ENCODE assay signal across 8 cellular contexts in genomic region chr3:170907519-170908234, GRCh38. TPM values are rescaled to one million over a fixed set of nuclear protein-coding genes. Genes with fewer than 3 reads are reported as not detected.
DNase-seq lines count a peak whose midpoint lies in the region; ATAC-seq and TF ChIP-seq lines count a peak whose summit lies in the region.

No MANE protein-coding gene starts in this region.

- peaks cover 6 to 17% (median 10%) of the 10 kb centered on the region in 5 donors for H3K36me3 Mint-ChIP-seq in naive thymus-derived CD4-positive, alpha-beta T cell

- peak overlapping the region; percentile 89 for H3K9ac ChIP-seq in GM23248
- peak overlapping the region; percentile 78 for H3K9ac ChIP-seq in SK-N-MC (ENCODE audit: insufficient read length)

- ATAC-seq in naive thymus-derived CD4-positive, alpha-beta T cell = no peak

- peaks cover 21% of the 10 kb centered on the region for H3F3A ChIP-seq in GM23248 (ENCODE audit: insufficient read depth)

- H3K36me3 ChIP-seq in BE2C (no peaks in the 10 kb centered on the region), GM23248 (ENCODE audit: low read depth) (no peaks in the 10 kb centered on the region), SK-N-MC (ENCODE audit: insufficient read depth, low read length) (peaks cover 6% of the 10 kb centered on the region; the same call in 1 of the 2 replicates)
- H3K36me3 ChIP-seq in naive thymus-derived CD4-positive, alpha-beta T cell (ENCODE audit: control insufficient read depth in 2 of 3, insufficient read depth in 3 of 3, low read length in 3 of 3) = no peaks in the 10 kb centered on the region

- CTCF ChIA-PET in naive thymus-derived CD4-positive, alpha-beta T cell (lab: Charles Lee) = no interaction called here

- H3K4me3 Mint-ChIP-seq in naive thymus-derived CD4-positive, alpha-beta T cell = peak overlapping the region; percentile 90 to 98 (median 96)

- TF ChIP-seq CTCF in BE2C (IDR thresholded peaks at IDR 0.05; ENCODE audit: low read depth, low read length) (no peak), epithelial cell of proximal tubule (conservative IDR thresholded peaks at IDR 0.05; ENCODE audit: low read depth, low read length) (no peak)

- no peaks in the 10 kb centered on the region for H3K9me2 ChIP-seq in GM23248 (ENCODE audit: insufficient read depth)

- peak overlapping the region; percentile 92 for H2AFZ ChIP-seq in GM23248

- POLR2A ChIA-PET in naive thymus-derived CD4-positive, alpha-beta T cell (lab: Charles Lee) = interaction anchor here (1.2 to 4.1 kb wide), 2 partner anchors 38 to 46 kb away, joined by 3 to 35 read pairs; partner anchors contain the start of gene RPL22L1

- peaks cover 0 to 31% (median 22%) of the 10 kb centered on the region in 7 donors for H3K4me1 Mint-ChIP-seq in naive thymus-derived CD4-positive, alpha-beta T cell

- peaks cover 35% of the 10 kb centered on the region for H3K79me2 ChIP-seq in GM23248 (ENCODE audit: insufficient read depth)

- H3K4me2 ChIP-seq in GM23248 (ENCODE audit: unreplicated experiment) = peak overlapping the region; percentile 79

- in situ Hi-C loops in GM23248 (cut with MboI) = no loop called here

- 12 to 14% methylated on average over 28 to 34 of the region's 36 CpGs for WGBS in GM23248 (ENCODE audit: low coverage in 1 of 2, low lambda C conversion rate in 2 of 2, missing lambda C conversion rate in 2 of 2), 2 experiments

- intact Hi-C loops in naive thymus-derived CD4-positive, alpha-beta T cell (cut with micrococcal nuclease) = loop anchor here (1.0 to 10.0 kb wide), 14 partner anchors 37 to 1843 kb away; partner anchors contain the start of genes ECT2 (in 2 of the 2), RPL22L1 (in 2 of the 2), SKIL (in 2 of the 2) and TNIK (in 2 of the 2)

- H3K4me1 ChIP-seq in BE2C = no peaks in the 10 kb centered on the region
- H3K4me1 ChIP-seq in GM23248 (ENCODE audit: insufficient read depth) = peaks cover 18% of the 10 kb centered on the region
- H3K4me1 ChIP-seq in naive thymus-derived CD4-positive, alpha-beta T cell (ENCODE audit: control insufficient read depth in 2 of 2, insufficient read depth in 2 of 2, low read length in 2 of 2) = peaks cover 15 to 16% of the 10 kb centered on the region in 2 donors

- H3K9me3 ChIP-seq in BE2C (peaks cover 5% of the 10 kb centered on the region; the same call in 1 of the 2 replicates), GM23248 (ENCODE audit: low read depth) (no peaks in the 10 kb centered on the region), SK-N-MC (ENCODE audit: low read depth, low read length) (0 out of 2 replicates have a peak, but pooled peaks cover 3% of the 10 kb centered on the region)
- H3K9me3 ChIP-seq in naive thymus-derived CD4-positive, alpha-beta T cell (ENCODE audit: control insufficient read depth in 2 of 3, low read length in 3 of 3) = peaks cover 5 to 22% (median 9%) of the 10 kb centered on the region in 3 experiments

- H3K9me3 Mint-ChIP-seq in naive thymus-derived CD4-positive, alpha-beta T cell = peaks cover 0 to 39% (median 17%) of the 10 kb centered on the region in 11 donors

- H3K27me3 Mint-ChIP-seq in naive thymus-derived CD4-positive, alpha-beta T cell = peaks cover 0 to 18% (median 0%) of the 10 kb centered on the region in 5 donors

- H3K27ac Mint-ChIP-seq in naive thymus-derived CD4-positive, alpha-beta T cell = peak overlapping the region; percentile 13 to 96 (median 89)

- DNase-seq in BE2C = peak; percentile 36
- peak; percentile 47 for DNase-seq in GM23248
- no peak for DNase-seq in SK-N-MC (ENCODE audit: low read depth, low spot score)
- no peak for DNase-seq in epithelial cell of proximal tubule (ENCODE audit: low read depth)
- peak in 4 of 9 donors; percentile 9 to 20 (median 16) for DNase-seq in naive thymus-derived CD4-positive, alpha-beta T cell
- no peak for DNase-seq in NK-92 (lab: John Stamatoyannopoulos, UW; ENCODE audit: unreplicated experiment)
- no peak for DNase-seq in cerebellar cortex (ENCODE audit: low spot score)
- no peak for DNase-seq in NCI-H1105 (lab: John Stamatoyannopoulos, UW)

- H3K27me3 ChIP-seq in BE2C = no peaks in the 10 kb centered on the region
- no peaks in the 10 kb centered on the region; the same call in 1 of the 2 replicates for H3K27me3 ChIP-seq in GM23248 (replicated peaks; ENCODE audit: insufficient read depth)
- no peaks in the 10 kb centered on the region for H3K27me3 ChIP-seq in naive thymus-derived CD4-positive, alpha-beta T cell (ENCODE audit: control insufficient read depth in 2 of 2, insufficient read depth in 2 of 2, low read length in 2 of 2)

- H3K4me3 ChIP-seq in BE2C (ENCODE audit: low read depth, low read length) (peak overlapping the region; percentile 78), GM23248 (peak overlapping the region; percentile 88), SK-N-MC (peak overlapping the region; percentile 91), epithelial cell of proximal tubule (ENCODE audit: low read depth, low read length) (peak overlapping the region; percentile 82)
- H3K4me3 ChIP-seq in naive thymus-derived CD4-positive, alpha-beta T cell (ENCODE audit: low read length) = peak overlapping the region; percentile 50

- H4K20me1 ChIP-seq in GM23248 (ENCODE audit: insufficient read depth) = no peaks in the 10 kb centered on the region

- peak overlapping the region; percentile 70; the same call in 1 of the 2 replicates for H3K27ac ChIP-seq in GM23248
- H3K27ac ChIP-seq in SK-N-MC = no peak overlapping the region
- peak overlapping the region; percentile 68 for H3K27ac ChIP-seq in naive thymus-derived CD4-positive, alpha-beta T cell (ENCODE audit: low read depth, low read length)

RNA-seq across cellular contexts. Expression of gene EIF5A2, which starts 0.8 kb away (rescaled TPM):
- 5.7 TPM for polyA plus RNA-seq in BE2C (2012; ENCODE audit: insufficient read depth, insufficient read length, low read depth)
- total RNA-seq in GM23248 (2014; rRNA removed; shearing (Covaris generic)) = 10.0 and 20.8 TPM in 2 replicates
- polyA plus RNA-seq in GM23248 (2016; fragmentation: Nextera tagmentation; extraction: Ambion mirVana) = 20.4 and 24.2 TPM in 2 replicates
- total RNA-seq in epithelial cell of proximal tubule = 4.2 and 7.5 TPM in 2 replicates
- total RNA-seq in naive thymus-derived CD4-positive, alpha-beta T cell = 1 to 10 TPM; 5.5 to 9.8 (median 7.4) TPM
- polyA plus RNA-seq in naive thymus-derived CD4-positive, alpha-beta T cell = 10 to 100 TPM in 1 of 2 donors, 1 to 10 TPM in 1; 9.6 to 11.3 TPM

RNA-seq across cellular contexts. Expression of gene RPL22L1, which starts 37.7 kb away (rescaled TPM):
- polyA plus RNA-seq in BE2C (2012; ENCODE audit: insufficient read depth, insufficient read length, low read depth) = 35.3 TPM
- total RNA-seq in GM23248 (2014; rRNA removed; shearing (Covaris generic)) = 110 and 129 TPM in 2 replicates
- 82.2 and 83.0 TPM in 2 replicates for polyA plus RNA-seq in GM23248 (2016; fragmentation: Nextera tagmentation; extraction: Ambion mirVana)
- 362 and 510 TPM in 2 replicates for total RNA-seq in epithelial cell of proximal tubule
- total RNA-seq in naive thymus-derived CD4-positive, alpha-beta T cell = 10 to 100 TPM; 27.5 to 62.6 (median 47.9) TPM
- 10 to 100 TPM; 31.9 to 43.5 TPM for polyA plus RNA-seq in naive thymus-derived CD4-positive, alpha-beta T cell

Comparison
In these comparisons a context has a peak if more than half of its experiments do, and no peak if none do; other contexts are left out.
1. DNase-seq: peak in BE2C (single experiment) and GM23248 (single experiment); none in SK-N-MC (single experiment), epithelial cell of proximal tubule (single experiment), NK-92 (single experiment), cerebellar cortex (single experiment) and NCI-H1105 (single experiment).
2. Peak in every context shown above with its lines, with median percentiles within 50 percentile points of each other: H3K4me3 ChIP-seq.